In the genomic region with DNA sequence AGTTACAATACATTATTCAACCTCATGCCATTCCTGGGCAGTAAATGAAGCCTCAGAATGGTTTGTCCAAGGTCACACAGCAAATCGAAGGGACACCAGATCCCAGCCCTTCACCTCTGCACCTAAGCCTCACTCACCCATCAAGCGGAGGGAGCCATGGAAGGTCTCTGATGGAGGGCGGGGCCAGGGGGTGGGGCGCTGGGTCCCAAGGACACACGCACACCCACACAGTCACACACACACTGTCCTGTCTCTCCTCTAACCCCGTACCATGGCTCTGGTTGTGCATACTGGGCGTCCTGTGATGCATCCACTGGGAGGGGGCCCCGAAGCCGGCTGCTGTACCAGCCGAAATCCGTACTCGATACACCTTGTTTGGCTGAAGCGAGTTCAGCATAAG, we compare ENCODE assay signal across 18 cellular contexts. TPM values are rescaled to one million over a fixed set of nuclear protein-coding genes. Genes with fewer than 3 reads are reported as not detected.
DNase-seq lines count a peak whose midpoint lies in the region; ATAC-seq, FAIRE-seq and TF ChIP-seq lines count a peak whose summit lies in the region.
"Had no signal": no experiment of that assay in that cellular context is flagged by ENCODE, and none has a peak within 500 bp of the region (broad histone marks: within the 10 kb centered on the region; RNA-seq: fewer than 3 reads in every experiment).

No MANE protein-coding gene starts in this region.

- no peak for ATAC-seq in GM21423 (IDR thresholded peaks at IDR 0.05; ENCODE audit: unreplicated experiment)
- ATAC-seq: GM12878 had no signal

- CTCF ChIA-PET in HEK293 (lab: Yijun Ruan, JAX) = interaction anchor here (0.6 to 17.3 kb wide), 6 partner anchors 8 to 507 kb away, joined by 3 to 454 read pairs (median 6); no protein-coding TSS in a partner anchor

- intact Hi-C loops in kidney (cut with DNase I) = no loop called here

- H3K36me3 ChIP-seq in H7 (replicated peaks; ENCODE audit: control insufficient read depth, insufficient read depth, low read length) (no peaks in the 10 kb centered on the region; the same call in none of the 2 replicates), HEK293 (ENCODE audit: control insufficient read depth in 2 of 2, insufficient read depth in 1 of 2, low read length in 2 of 2) (no peaks in the 10 kb centered on the region), kidney (ENCODE audit: control insufficient read depth in 1 of 2, insufficient read depth in 2 of 2, low read length in 2 of 2) (no peaks in the 10 kb centered on the region)

- POLR2A ChIA-PET in HEK293 (lab: Yijun Ruan, JAX) = interaction anchor here (0.6 to 2.1 kb wide), 3 partner anchors 10 to 441 kb away, joined by 3 to 8 read pairs (median 5); partner anchors contain the start of gene RNU5B-1

- H3K4me1 ChIP-seq in HEK293 (ENCODE audit: control insufficient read depth, insufficient read depth, low read length) (no peaks in the 10 kb centered on the region), kidney (ENCODE audit: control insufficient read depth in 1 of 2, insufficient read depth in 1 of 2, low read depth in 1 of 2, low read length in 2 of 2) (peaks cover 0 to 4% of the 10 kb centered on the region in 2 donors)

- peaks cover 30% of the 10 kb centered on the region; the same call in 1 of the 2 replicates for H3K27me3 ChIP-seq in H7 (ENCODE audit: control insufficient read depth, insufficient read depth, low read length)

- H3K27ac ChIP-seq in HEK293 (ENCODE audit: extremely low read depth, low read depth, low read length) = no peak overlapping the region
- no peak overlapping the region for H3K27ac ChIP-seq in kidney (ENCODE audit: low read depth in 2 of 2, low read length in 2 of 2)

- TF ChIP-seq CTCF in HEK293 (tag by site-specific recombination; IDR thresholded peaks at IDR 0.05) = no peak
- TF ChIP-seq CTCF in kidney (IDR thresholded peaks at IDR 0.05; ENCODE audit: borderline replicate concordance, extremely low read depth, insufficient read depth) = no peak

- no peak overlapping the region for H3K9ac ChIP-seq in kidney (ENCODE audit: low read length in 2 of 2)

- FAIRE-seq in kidney (lab: Jason Lieb, UNC) (no peak), urothelium cell line (lab: Jason Lieb, UNC) (peak; percentile 73)
- FAIRE-seq: GM12878, H54 had no signal

- H3K4me3 ChIP-seq in H7 (ENCODE audit: insufficient read depth, low read depth, low read length) = no peak overlapping the region
- H3K4me3 ChIP-seq in HEK293 (ENCODE audit: low read depth, low read length) = no peak overlapping the region
- H3K4me3 ChIP-seq in kidney (ENCODE audit: low read length in 2 of 2) = no peak overlapping the region
- H3K4me3 ChIP-seq: GM12878 had no signal

- no peaks in the 10 kb centered on the region for H3K9me3 ChIP-seq in HEK293 (ENCODE audit: control insufficient read depth, insufficient read depth, low read depth, low read length)
- no peaks in the 10 kb centered on the region for H3K9me3 ChIP-seq in kidney (ENCODE audit: control insufficient read depth in 1 of 2, low read length in 2 of 2)

- DNase-seq in H7 (peak; percentile 35), kidney (peak; percentile 22), urothelium cell line (ENCODE audit: low spot score) (no peak), DMS 273 treated with DMSO at 0.1 percent for 48 hours (lab: John Stamatoyannopoulos, UW) (no peak)
- DNase-seq: C1 segment of cervical spinal cord; Calu3; CD4-positive, alpha-beta memory T cell; COR-L47; DMS153; DND-41; GDM1; GOT3; HCEC 1CT had no signal

TF ChIP-seq in HEK293, 187 proteins besides CTCF, POLR2A, EP300 and RAD21:
- TF ChIP-seq KLF1 (tag by site-specific recombination; IDR thresholded peaks at IDR 0.05) = 0 out of 2 replicates have a peak, but pooled peaks have one; percentile 18
- TF ChIP-seq ZNF837 (tag by site-specific recombination; IDR thresholded peaks at IDR 0.05) = no peak
- TF ChIP-seq ZNF211 (tag by site-specific recombination; IDR thresholded peaks at IDR 0.05; ENCODE audit: low read depth) = no peak

RNA-seq across cellular contexts. Expression of gene IGDCC3, which starts 15.3 kb away (rescaled TPM):
- 38.3 and 39.7 TPM in 2 replicates for total RNA-seq in H7 (2014; rRNA removed; shearing (Covaris generic))
- total RNA-seq in kidney = 0.22 TPM
- 0.49 TPM for polyA plus RNA-seq in kidney (ENCODE audit: insufficient read depth, low read depth, low replicate concordance)
- total RNA-seq: Calu3; CD4-positive, alpha-beta memory T cell had no signal
- polyA plus RNA-seq: BJ; CD4-positive, alpha-beta memory T cell had no signal

RNA-seq across cellular contexts. Expression of gene IGDCC4, which starts 29.7 kb away (rescaled TPM):
- total RNA-seq in H7 (2014; rRNA removed; shearing (Covaris generic)) = 7.4 and 10.6 TPM in 2 replicates
- total RNA-seq in kidney = 4.3 TPM
- polyA plus RNA-seq in kidney (ENCODE audit: insufficient read depth, low read depth, low replicate concordance) = 0.17 TPM

Comparison
In these comparisons a context has a peak if more than half of its experiments do, and no peak if none do; other contexts are left out.
1. DNase-seq: peak in H7 (single experiment) and kidney (single experiment); none in urothelium cell line (single experiment) and DMS 273 treated with DMSO at 0.1 percent for 48 hours (single experiment).
2. RNA of gene IGDCC3, which starts 15.3 kb away (total RNA-seq): 38.3 to 39.7 TPM in H7; 0.22 TPM in kidney (single experiment); every median in the first group is over 10 times any median in the second.